7 cellular contexts compared by ENCODE assay signal in genomic region chr2:172102858-172103359, GRCh38. TPM values are rescaled to one million over a fixed set of nuclear protein-coding genes. Genes with fewer than 3 reads are reported as not detected.
DNase-seq lines count a peak whose midpoint lies in the region; ATAC-seq and TF ChIP-seq lines count a peak whose summit lies in the region.

TSS of gene DLX2 (minus strand) at chr2:172102900. CDS start at chr2:172102538, 362 bp downstream.

- H3K27ac ChIP-seq in iPS DF 6.9 (ENCODE audit: low read length), result no peak within 1 kb of the TSS
- no peak within 1 kb of the TSS for H3K27ac ChIP-seq in gastrocnemius medialis

- H3K36me3 ChIP-seq in iPS DF 6.9 (ENCODE audit: control insufficient read depth, insufficient read depth, low read length) (no peaks in the 10 kb centered on the region), gastrocnemius medialis (no peaks in the 10 kb centered on the region)

- no peaks in the 10 kb centered on the region for H3K9me3 ChIP-seq in iPS DF 6.9 (ENCODE audit: control insufficient read depth, insufficient read depth, low read length)
- no peaks in the 10 kb centered on the region for H3K9me3 ChIP-seq in gastrocnemius medialis

- peaks cover 8% of the 10 kb centered on the region for H3K4me1 ChIP-seq in iPS DF 6.9 (ENCODE audit: control insufficient read depth, insufficient read depth, low read length)
- H3K4me1 ChIP-seq in gastrocnemius medialis, result peaks cover 17 to 45% of the 10 kb centered on the region in 2 donors

- peaks cover 78% of the 10 kb centered on the region for H3K27me3 ChIP-seq in iPS DF 6.9 (ENCODE audit: control insufficient read depth, insufficient read depth, low read length)
- peaks cover 98 to 100% (median 100%) of the 10 kb centered on the region in 3 donors for H3K27me3 ChIP-seq in gastrocnemius medialis

- H3K4me3 ChIP-seq in iPS DF 6.9 (ENCODE audit: low read length) (peak within 1 kb of the TSS; percentile 25; the same call in 1 of the 2 replicates), gastrocnemius medialis (peak within 1 kb of the TSS; percentile 45 to 68 (median 52))

- intact Hi-C loops in gastrocnemius medialis (cut with DNase I; ENCODE audit: low total_unique reads), result loop anchor here (1.0 to 10.0 kb wide), 5 partner anchors 18 to 416 kb away; partner anchors contain the start of genes DLX1 and DYNC1I2

- no peak for TF ChIP-seq POLR2A in gastrocnemius medialis (IDR thresholded peaks at IDR 0.05)

- DNase-seq in GM13977 (ENCODE audit: low spot score) (peak; percentile 91), NCI-H1092 (lab: John Stamatoyannopoulos, UW) (peak; percentile 91), SKM-1 treated with dmso at 0.1 percent for 144 hours (lab: John Stamatoyannopoulos, UW; ENCODE audit: unreplicated experiment) (peak; percentile 75), astrocyte of the hippocampus (ENCODE audit: low read depth, low spot score) (peak; percentile 94), iPS DF 6.9 (ENCODE audit: low read depth, low spot score) (no peak), gastrocnemius medialis (peak; percentile 54 to 56)

- in situ Hi-C loops in GM13977 (cut with MboI; ENCODE audit: low pct_unique_long_range_greater_than_20kb, low sequenced_read_pairs, unreplicated experiment) (loop anchor here (10.0 to 25.0 kb wide), 2 partner anchors 398 to 516 kb away; no protein-coding TSS in a partner anchor), gastrocnemius medialis (cut with MboI; ENCODE audit: low sequenced_read_pairs in 4 of 4) (loop anchor here (10.0 to 25.0 kb wide), 5 partner anchors 291 to 516 kb away; no protein-coding TSS in a partner anchor)

- TF ChIP-seq CTCF in GM13977 (IDR thresholded peaks at IDR 0.05; ENCODE audit: extremely low read depth, insufficient read depth, missing control alignments) (no peak), gastrocnemius medialis (IDR thresholded peaks at IDR 0.05 in 4 of 5, conservative IDR thresholded peaks at IDR 0.05 in 1 of 5) (no peak)

- no CpG with 5 or more reads among the region's 36 CpGs for WGBS in iPS DF 6.9 (ENCODE audit: insufficient coverage, insufficient read length)

- ATAC-seq in HG02610 (IDR thresholded peaks at IDR 0.05; ENCODE audit: unreplicated experiment), result peak; percentile 66
- ATAC-seq in gastrocnemius medialis, result peak; percentile 42 to 53

RNA-seq across cellular contexts. Expression of gene DLX2, which starts in this region (rescaled TPM):
- not detected for total RNA-seq in gastrocnemius medialis

Comparison
In these comparisons a context has a peak if more than half of its experiments do, and no peak if none do; other contexts are left out.
1. Peak in DNase-seq, ATAC-seq and H3K4me3 ChIP-seq in gastrocnemius medialis; RNA of the gene not detected or under 1 TPM.